In the genomic region with DNA sequence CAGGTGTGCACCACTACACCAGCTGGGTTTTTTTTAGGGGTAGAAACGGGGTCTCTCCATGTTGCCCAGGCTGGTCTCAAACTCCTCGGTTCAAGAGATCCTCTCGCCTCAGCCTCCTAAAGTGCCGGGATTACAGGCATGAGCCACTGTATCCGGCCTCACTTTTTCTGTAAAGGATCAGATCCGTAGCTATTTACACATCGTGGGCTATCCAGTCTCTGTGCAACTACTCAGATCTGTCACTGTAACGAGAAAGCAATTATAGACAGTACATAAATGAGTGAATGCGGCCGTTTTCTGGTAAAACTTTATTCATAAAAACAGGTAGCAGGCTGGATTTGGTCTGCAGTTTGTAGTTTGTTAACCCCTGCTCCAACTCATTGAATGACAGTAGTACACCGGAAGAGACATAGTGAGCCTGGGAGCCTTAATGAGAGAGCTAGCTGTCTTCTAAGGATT, we compare ENCODE assay signal across 11 cellular contexts. TPM values are rescaled to one million over a fixed set of nuclear protein-coding genes. Genes with fewer than 3 reads are reported as not detected.
DNase-seq lines count a peak whose midpoint lies in the region; ATAC-seq lines count a peak whose summit lies in the region.
"Had no signal": no experiment of that assay in that cellular context is flagged by ENCODE, and none has a peak within 500 bp of the region (broad histone marks: within the 10 kb centered on the region; RNA-seq: fewer than 3 reads in every experiment).

No MANE protein-coding gene starts in this region.

- intact Hi-C loops in activated naive CD4-positive, alpha-beta T cell treated with anti-CD3 and anti-CD28 coated beads for 36 hours (cut with micrococcal nuclease) = loop anchor here (2.0 to 10.0 kb wide), 3 partner anchors 189 to 353 kb away; no protein-coding TSS in a partner anchor

- peak overlapping the region; percentile 98 for H3K27ac Mint-ChIP-seq in activated naive CD4-positive, alpha-beta T cell treated with anti-CD3 and anti-CD28 coated beads for 36 hours
- H3K27ac Mint-ChIP-seq in activated naive CD4-positive, alpha-beta T cell treated with anti-CD3 and anti-CD28 coated beads, Interleukin-2, amount 50 U/mL, for 24 hours = peak overlapping the region; percentile 96
- H3K27ac Mint-ChIP-seq in stimulated activated memory B cell treated with anti-CD40 and anti-IgM and Interleukin-4, amounts not matched to agents 10 μg/mL and 1 μg/mL and 100 μg/mL, for 72 hours = peak overlapping the region; percentile 74

- H3K27me3 Mint-ChIP-seq in activated naive CD4-positive, alpha-beta T cell treated with anti-CD3 and anti-CD28 coated beads for 36 hours (ENCODE audit: low read depth) = no peaks in the 10 kb centered on the region
- no peaks in the 10 kb centered on the region for H3K27me3 Mint-ChIP-seq in activated naive CD4-positive, alpha-beta T cell treated with anti-CD3 and anti-CD28 coated beads, Interleukin-2, amount 50 U/mL, for 24 hours
- no peaks in the 10 kb centered on the region for H3K27me3 Mint-ChIP-seq in stimulated activated memory B cell treated with anti-CD40 and anti-IgM and Interleukin-4, amounts not matched to agents 10 μg/mL and 1 μg/mL and 100 μg/mL, for 72 hours

- peak; percentile 42 for DNase-seq in activated naive CD4-positive, alpha-beta T cell treated with anti-CD3 and anti-CD28 coated beads for 36 hours
- DNase-seq in activated naive CD4-positive, alpha-beta T cell treated with anti-CD3 and anti-CD28 coated beads, Interleukin-2, amount 50 U/mL, for 16 hours = no peak
- DNase-seq in ureter (ENCODE audit: low spot score) (no peak), NOMO-1 (lab: John Stamatoyannopoulos, UW; ENCODE audit: unreplicated experiment in 2 of 2) (no peak)
- DNase-seq: NCI-H446 treated with DMSO at 0.1 percent for 48 hours, ovary, upper lobe of right lung had no signal

- CTCF ChIA-PET in activated naive CD4-positive, alpha-beta T cell treated with anti-CD3 and anti-CD28 coated beads for 36 hours (lab: Charles Lee) = interaction anchor here (1.3 to 5.7 kb wide), 11 partner anchors 10 to 164 kb away, joined by 3 to 63 read pairs (median 6); no protein-coding TSS in a partner anchor

- H3K4me3 Mint-ChIP-seq in activated naive CD4-positive, alpha-beta T cell treated with anti-CD3 and anti-CD28 coated beads for 36 hours = peak overlapping the region; percentile 51
- H3K4me3 Mint-ChIP-seq in activated naive CD4-positive, alpha-beta T cell treated with anti-CD3 and anti-CD28 coated beads, Interleukin-2, amount 50 U/mL, for 24 hours = peak overlapping the region; percentile 36
- peak overlapping the region; percentile 5 for H3K4me3 Mint-ChIP-seq in stimulated activated memory B cell treated with anti-CD40 and anti-IgM and Interleukin-4, amounts not matched to agents 10 μg/mL and 1 μg/mL and 100 μg/mL, for 72 hours

- peaks cover 19% of the 10 kb centered on the region for H3K36me3 Mint-ChIP-seq in activated naive CD4-positive, alpha-beta T cell treated with anti-CD3 and anti-CD28 coated beads for 36 hours (ENCODE audit: low read depth)
- H3K36me3 Mint-ChIP-seq in activated naive CD4-positive, alpha-beta T cell treated with anti-CD3 and anti-CD28 coated beads, Interleukin-2, amount 50 U/mL, for 24 hours = peaks cover 6% of the 10 kb centered on the region
- H3K36me3 Mint-ChIP-seq in stimulated activated memory B cell treated with anti-CD40 and anti-IgM and Interleukin-4, amounts not matched to agents 10 μg/mL and 1 μg/mL and 100 μg/mL, for 72 hours = peaks cover 15% of the 10 kb centered on the region

- H3K4me1 Mint-ChIP-seq in activated naive CD4-positive, alpha-beta T cell treated with anti-CD3 and anti-CD28 coated beads for 36 hours (ENCODE audit: low read depth) = peaks cover 54% of the 10 kb centered on the region
- H3K4me1 Mint-ChIP-seq in activated naive CD4-positive, alpha-beta T cell treated with anti-CD3 and anti-CD28 coated beads, Interleukin-2, amount 50 U/mL, for 24 hours = peaks cover 48% of the 10 kb centered on the region
- H3K4me1 Mint-ChIP-seq in stimulated activated memory B cell treated with anti-CD40 and anti-IgM and Interleukin-4, amounts not matched to agents 10 μg/mL and 1 μg/mL and 100 μg/mL, for 72 hours = peaks cover 32% of the 10 kb centered on the region

- ATAC-seq in HG03442 (IDR thresholded peaks at IDR 0.05; ENCODE audit: unreplicated experiment) (peak; percentile 47), HG03521 (IDR thresholded peaks at IDR 0.05; ENCODE audit: unreplicated experiment) (no peak)
- peak; percentile 48 for ATAC-seq in stimulated activated memory B cell treated with anti-CD40 and anti-IgM and Interleukin-4, amounts not matched to agents 10 μg/mL and 1 μg/mL and 100 μg/mL, for 72 hours
- ATAC-seq: upper lobe of right lung had no signal

- H3K9me3 Mint-ChIP-seq in activated naive CD4-positive, alpha-beta T cell treated with anti-CD3 and anti-CD28 coated beads for 36 hours = no peaks in the 10 kb centered on the region
- no peaks in the 10 kb centered on the region for H3K9me3 Mint-ChIP-seq in activated naive CD4-positive, alpha-beta T cell treated with anti-CD3 and anti-CD28 coated beads, Interleukin-2, amount 50 U/mL, for 24 hours
- no peaks in the 10 kb centered on the region for H3K9me3 Mint-ChIP-seq in stimulated activated memory B cell treated with anti-CD40 and anti-IgM and Interleukin-4, amounts not matched to agents 10 μg/mL and 1 μg/mL and 100 μg/mL, for 72 hours

RNA-seq across cellular contexts. Expression of a gene that starts 44.5 kb away (rescaled TPM):
- total RNA-seq in activated naive CD4-positive, alpha-beta T cell treated with anti-CD3 and anti-CD28 coated beads for 36 hours = 100 to 1,000 TPM; 423 to 438 TPM
- 335 TPM for total RNA-seq in ureter

RNA-seq across cellular contexts. Expression of a gene that starts 44.8 kb away (rescaled TPM):
- 10 to 100 TPM; 19.7 to 24.4 TPM for total RNA-seq in activated naive CD4-positive, alpha-beta T cell treated with anti-CD3 and anti-CD28 coated beads for 36 hours
- 25.8 TPM for total RNA-seq in ureter
